23 cellular contexts compared by ENCODE assay signal in the genomic region with DNA sequence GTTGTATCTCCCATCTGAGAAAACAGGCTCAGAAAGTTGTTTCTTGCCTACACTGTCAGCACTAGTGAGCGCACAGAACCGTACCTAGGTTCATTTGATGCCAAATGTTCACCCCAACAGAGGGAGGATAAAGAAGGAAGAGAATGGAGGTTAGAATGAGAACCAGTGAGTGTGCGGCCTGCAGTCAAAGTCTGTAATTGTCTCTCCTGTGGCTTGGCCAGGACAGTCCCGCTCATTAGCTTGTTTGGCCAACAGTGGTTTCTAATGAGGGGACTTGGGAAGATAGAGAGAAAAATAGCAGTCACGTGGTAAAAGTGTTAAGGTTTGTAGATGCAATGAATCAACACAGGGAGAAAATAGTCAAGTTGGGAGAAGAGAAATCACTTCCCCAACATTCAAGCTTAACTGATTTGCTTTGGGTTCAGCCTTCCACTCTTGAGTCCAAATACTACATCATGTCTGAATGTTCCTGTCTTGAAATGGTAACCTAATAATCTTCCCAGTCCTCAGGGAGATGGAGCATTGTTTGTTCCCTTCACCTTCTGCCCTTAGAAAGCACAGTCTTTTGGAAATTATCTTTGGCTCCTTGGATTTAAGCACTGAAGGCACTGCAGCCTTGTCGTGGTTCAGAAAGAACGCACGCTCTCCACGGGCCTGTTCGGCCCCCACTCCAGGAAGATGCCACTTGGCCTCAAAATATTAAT.
A peak's percentile ranks its signal among the peaks of the same experiment; 100 is the strongest.
DNase-seq lines count a peak whose midpoint lies in the region; TF ChIP-seq lines count a peak whose summit lies in the region.
"Had no signal": no experiment of that assay in that cellular context is flagged by ENCODE, and none has a peak within 500 bp of the region (broad histone marks: within the 10 kb centered on the region; RNA-seq: fewer than 3 reads in every experiment).

No MANE protein-coding gene starts in this region.

- H3K4me3 ChIP-seq in BLaER1 treated with 17β-estradiol and CSF1 and Interleukin-3, amounts not matched to agents 10 nM and 100 nM: no peak overlapping the region
- peak overlapping the region in 1 of 2 donors; percentile 23 for H3K4me3 ChIP-seq in ascending aorta
- H3K4me3 ChIP-seq in hepatocyte: no peak overlapping the region
- no peak overlapping the region for H3K4me3 ChIP-seq in subcutaneous abdominal adipose tissue (ENCODE audit: low read depth in 1 of 5, low read length in 5 of 5)
- H3K4me3 ChIP-seq in MG63: no peak overlapping the region
- H3K4me3 ChIP-seq: adrenal gland had no signal

- H3K36me3 ChIP-seq in BLaER1 treated with 17β-estradiol and CSF1 and Interleukin-3, amounts not matched to agents 10 nM and 100 nM: no peaks in the 10 kb centered on the region
- no peaks in the 10 kb centered on the region for H3K36me3 ChIP-seq in ascending aorta
- H3K36me3 ChIP-seq in hepatocyte (replicated peaks; ENCODE audit: insufficient read depth, low read depth): no peaks in the 10 kb centered on the region
- H3K36me3 ChIP-seq in subcutaneous abdominal adipose tissue (ENCODE audit: control insufficient read depth in 5 of 5, insufficient read depth in 5 of 5, low read length in 5 of 5): no peaks in the 10 kb centered on the region
- H3K36me3 ChIP-seq in MG63: no peaks in the 10 kb centered on the region
- H3K36me3 ChIP-seq: adrenal gland had no signal

- H3K4me1 ChIP-seq in BLaER1 treated with 17β-estradiol and CSF1 and Interleukin-3, amounts not matched to agents 10 nM and 100 nM: peaks cover 27 to 61% (median 34%) of the 10 kb centered on the region in 10 experiments
- H3K4me1 ChIP-seq in ascending aorta (peaks cover 6% of the 10 kb centered on the region in 2 donors), hepatocyte (ENCODE audit: insufficient read depth) (peaks cover 5% of the 10 kb centered on the region), subcutaneous abdominal adipose tissue (ENCODE audit: control insufficient read depth in 5 of 5, insufficient read depth in 5 of 5, low read length in 5 of 5) (peaks cover 3 to 48% (median 28%) of the 10 kb centered on the region in 5 donors)

- H3K4me2 ChIP-seq in BLaER1 treated with 17β-estradiol and CSF1 and Interleukin-3, amounts not matched to agents 10 nM and 100 nM: peak overlapping the region in 10 of 11 experiments; percentile 14 to 78 (median 62); a peak in 16 of 22 replicates
- H3K4me2 ChIP-seq in hepatocyte: no peak overlapping the region

- no peaks in the 10 kb centered on the region for H4K20me1 ChIP-seq in BLaER1 treated with 17β-estradiol and CSF1 and Interleukin-3, amounts not matched to agents 10 nM and 100 nM
- no peaks in the 10 kb centered on the region for H4K20me1 ChIP-seq in hepatocyte (ENCODE audit: insufficient read depth, poor library complexity, severe bottlenecking)

- TF ChIP-seq CTCF in ascending aorta (IDR thresholded peaks at IDR 0.05) (no peak), hepatocyte (IDR thresholded peaks at IDR 0.05; ENCODE audit: poor library complexity) (no peak)

- no peak overlapping the region for H3K27ac ChIP-seq in BLaER1 treated with 17β-estradiol and CSF1 and Interleukin-3, amounts not matched to agents 10 nM and 100 nM
- peak overlapping the region; percentile 35 to 61 for H3K27ac ChIP-seq in ascending aorta
- peak overlapping the region; percentile 33 for H3K27ac ChIP-seq in hepatocyte
- peak overlapping the region; percentile 51 for H3K27ac ChIP-seq in subcutaneous abdominal adipose tissue (ENCODE audit: low read depth, low read length)
- H3K27ac ChIP-seq: adrenal gland had no signal

- no peak overlapping the region for H2AFZ ChIP-seq in hepatocyte

- DNase-seq in ascending aorta (ENCODE audit: low spot score in 2 of 2) (no peak), hepatocyte (ENCODE audit: low spot score) (no peak), MG63 (no peak), T1000 (lab: John Stamatoyannopoulos, UW) (no peak), NOMO-1 treated with dmso at 0.1 percent for 144 hours (lab: John Stamatoyannopoulos, UW; ENCODE audit: unreplicated experiment) (no peak), NCI-H146 treated with DMSO at 0.1 percent for 48 hours (lab: John Stamatoyannopoulos, UW; ENCODE audit: unreplicated experiment) (no peak)
- DNase-seq: ACHN; activated CD4-positive, alpha-beta memory T cell treated with anti-CD3 and anti-CD28 coated beads, Interleukin-2, amount 10 ng/mL, durations not matched to agents 7 days and 5 days; activated naive CD4-positive, alpha-beta T cell treated with anti-CD3 and anti-CD28 coated beads, Interleukin-2, amount 10 ng/mL, durations not matched to agents 7 days and 5 days; adrenal gland; CD8-positive, alpha-beta memory T cell; DMS 273 treated with DMSO at 0.1 percent for 48 hours; effector CD4-positive, alpha-beta T cell; erythroblast; H7; NCI-H1417; NCI-H2081; NCI-H524 treated with DMSO at 0.1 percent for 48 hours; stimulated activated CD4-positive, alpha-beta T cell treated with anti-CD3 and anti-CD28 coated beads, Interleukin-15, amount 100 ng/mL, for 24 hours; substantia nigra; T-helper 17 cell had no signal

- intact Hi-C loops in ascending aorta (cut with DNase I): no loop called here

- no peaks in the 10 kb centered on the region for H3K9me2 ChIP-seq in hepatocyte (replicated peaks; ENCODE audit: insufficient read depth)

- H3K27me3 ChIP-seq in BLaER1 treated with 17β-estradiol and CSF1 and Interleukin-3, amounts not matched to agents 10 nM and 100 nM: no peaks in the 10 kb centered on the region
- H3K27me3 ChIP-seq in ascending aorta: no peaks in the 10 kb centered on the region
- H3K27me3 ChIP-seq in hepatocyte: no peaks in the 10 kb centered on the region
- H3K27me3 ChIP-seq in subcutaneous abdominal adipose tissue (ENCODE audit: control insufficient read depth in 5 of 5, insufficient read depth in 4 of 5, low read length in 5 of 5): no peaks in the 10 kb centered on the region
- no peaks in the 10 kb centered on the region for H3K27me3 ChIP-seq in MG63
- H3K27me3 ChIP-seq: adrenal gland had no signal

- no peaks in the 10 kb centered on the region for H3K79me2 ChIP-seq in hepatocyte

- H3K9me3 ChIP-seq in BLaER1 treated with 17β-estradiol and CSF1 and Interleukin-3, amounts not matched to agents 10 nM and 100 nM (replicated peaks in 1 of 11): 0 out of 22 replicates have a peak, but pooled peaks cover 0 to 3% (median 0%) of the 10 kb centered on the region in 11 experiments
- H3K9me3 ChIP-seq in ascending aorta (no peaks in the 10 kb centered on the region), hepatocyte (ENCODE audit: low read depth) (no peaks in the 10 kb centered on the region), subcutaneous abdominal adipose tissue (ENCODE audit: control insufficient read depth in 5 of 5, low read length in 5 of 5) (no peaks in the 10 kb centered on the region), MG63 (no peaks in the 10 kb centered on the region)
- H3K9me3 ChIP-seq: adrenal gland had no signal

- WGBS in hepatocyte (ENCODE audit: low lambda C conversion rate, missing lambda C conversion rate): 71% methylated on average over 10 of the region's 10 CpGs

- no peak overlapping the region for H3K9ac ChIP-seq in BLaER1 treated with 17β-estradiol and CSF1 and Interleukin-3, amounts not matched to agents 10 nM and 100 nM
- no peak overlapping the region for H3K9ac ChIP-seq in subcutaneous abdominal adipose tissue (ENCODE audit: low read length in 5 of 5)

Comparison
In these comparisons a context has a peak if more than half of its experiments do, and no peak if none do; other contexts are left out.
1. H3K27ac ChIP-seq: peak in ascending aorta (2 of 2), hepatocyte (single experiment) and subcutaneous abdominal adipose tissue (single experiment); none in BLaER1 treated with 17β-estradiol and CSF1 and Interleukin-3, amounts not matched to agents 10 nM and 100 nM (0 of 11).